ENCODE assay signal across 8 cellular contexts in the genomic region with DNA sequence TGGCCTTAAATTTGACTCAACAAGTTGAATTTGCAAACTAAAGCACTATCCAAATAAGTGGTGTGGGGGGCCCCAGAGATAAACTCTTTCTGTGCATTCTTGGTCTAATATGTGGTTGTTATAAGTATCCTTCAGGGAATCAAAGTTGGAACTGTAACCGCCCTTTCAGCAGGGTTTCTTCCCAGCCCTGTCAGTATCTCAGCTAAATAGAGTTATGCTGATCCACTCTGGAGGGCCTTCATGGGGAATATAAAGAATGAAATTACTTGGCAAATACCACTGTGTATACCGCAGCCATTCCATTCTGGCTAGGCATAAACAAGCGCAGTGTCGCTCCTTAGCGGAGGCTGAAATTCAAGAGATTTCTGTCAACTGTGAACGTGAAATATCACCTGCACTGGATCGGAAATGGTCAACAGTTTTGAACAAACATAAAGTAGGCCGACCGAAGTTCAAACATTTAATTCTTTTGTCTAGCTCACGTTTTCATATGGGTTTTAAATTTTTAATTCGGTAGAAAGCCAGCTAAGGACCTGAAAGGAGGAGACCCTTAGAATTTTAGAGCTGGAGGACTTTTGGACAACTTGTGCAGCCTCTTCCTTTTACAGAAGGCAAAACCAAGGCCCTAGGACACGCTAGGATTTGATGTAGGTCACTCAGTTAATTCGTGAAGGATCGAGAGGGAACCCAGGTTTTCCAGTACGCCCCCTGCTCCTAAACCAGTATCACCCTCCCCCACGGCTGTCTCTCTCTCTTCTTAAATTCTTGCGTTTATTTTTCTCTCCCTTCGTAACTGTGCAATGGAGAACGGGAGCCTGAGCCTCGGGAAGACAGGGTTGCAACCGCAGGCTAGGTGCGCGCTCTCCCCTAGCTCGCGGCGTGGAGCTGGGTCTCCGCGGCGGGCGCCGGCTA.
A peak's percentile ranks its signal among the peaks of the same experiment; 100 is the strongest.
DNase-seq lines count a peak whose midpoint lies in the region; ATAC-seq and TF ChIP-seq lines count a peak whose summit lies in the region.

No MANE protein-coding gene starts in this region.

- in situ Hi-C loops in Panc1 (cut with HindIII; ENCODE audit: low pct_unique_long_range_greater_than_20kb, low sequenced_read_pairs): no loop called here

- peaks cover 10% of the 10 kb centered on the region for H3K4me1 ChIP-seq in CD8-positive, alpha-beta memory T cell (ENCODE audit: insufficient read depth, low read length)
- H3K4me1 ChIP-seq in GM23338 (ENCODE audit: insufficient read depth): peaks cover 21% of the 10 kb centered on the region
- peaks cover 9% of the 10 kb centered on the region for H3K4me1 ChIP-seq in Panc1 (ENCODE audit: control insufficient read depth, insufficient read depth, low read length)

- no peaks in the 10 kb centered on the region for H3K9me2 ChIP-seq in GM23338 (ENCODE audit: insufficient read depth)

- H4K20me1 ChIP-seq in GM23338 (replicated peaks; ENCODE audit: insufficient read depth): 0 out of 2 replicates have a peak, but pooled peaks cover 4% of the 10 kb centered on the region

- H3K27ac ChIP-seq in CD8-positive, alpha-beta memory T cell (ENCODE audit: low read depth, low read length): peak overlapping the region; percentile 58
- H3K27ac ChIP-seq in GM23338 (ENCODE audit: low read depth): peak overlapping the region; percentile 51
- H3K27ac ChIP-seq in Panc1 (ENCODE audit: low read length): peak overlapping the region; percentile 81

- H3F3A ChIP-seq in GM23338 (replicated peaks; ENCODE audit: low read depth): peaks cover 7% of the 10 kb centered on the region

- TF ChIP-seq CTCF in GM23338 (conservative IDR thresholded peaks at IDR 0.05; ENCODE audit: low read depth in 2 of 2) (no peak), Panc1 (IDR thresholded peaks at IDR 0.05) (no peak), natural killer cell (IDR thresholded peaks at IDR 0.05) (no peak)

- peak; percentile 15 for ATAC-seq in GM23338
- no peak for ATAC-seq in Panc1
- ATAC-seq in natural killer cell: no peak

- peaks cover 11% of the 10 kb centered on the region for H3K79me2 ChIP-seq in GM23338 (replicated peaks; ENCODE audit: insufficient read depth)

- CTCF ChIA-PET in CD8-positive, alpha-beta memory T cell (lab: Charles Lee): interaction anchor here (1.3 to 3.6 kb wide), 5 partner anchors 8 to 74 kb away, joined by 4 to 26 read pairs (median 4); partner anchors contain the start of gene CHD9
- CTCF ChIA-PET in Panc1 (lab: Charles Lee): interaction anchor here (0.9 kb wide), 1 partner anchor 75 kb away, joined by 3 read pairs; the partner anchor contains the start of gene CHD9

- peak overlapping the region; percentile 40 to 98 (median 91) for H3K27ac Mint-ChIP-seq in CD8-positive, alpha-beta memory T cell
- H3K27ac Mint-ChIP-seq in GM23338: peak overlapping the region; percentile 90
- H3K27ac Mint-ChIP-seq in natural killer cell: peak overlapping the region; percentile 87 to 91

- peak overlapping the region; percentile 80; the same call in 1 of the 2 replicates for H2AFZ ChIP-seq in GM23338

- H3K4me3 Mint-ChIP-seq in CD8-positive, alpha-beta memory T cell: peak overlapping the region; percentile 83 to 93 (median 86)
- H3K4me3 Mint-ChIP-seq in GM23338 (peak overlapping the region; percentile 86), natural killer cell (peak overlapping the region; percentile 67)

- intact Hi-C loops in Panc1 (cut with micrococcal nuclease; ENCODE audit: unreplicated experiment): loop anchor here (5.0 to 10.0 kb wide), 2 partner anchors 75 to 78 kb away; partner anchors contain the start of genes CHD9 and CHD9NB
- intact Hi-C loops in natural killer cell (cut with micrococcal nuclease): loop anchor here (1.0 to 10.0 kb wide), 6 partner anchors 31 to 375 kb away; partner anchors contain the start of genes AKTIP and CHD9

- DNase-seq in CD8-positive, alpha-beta memory T cell: no peak
- DNase-seq in GM23338 (ENCODE audit: low spot score) (peak; percentile 45), Panc1 (ENCODE audit: low read depth, low spot score) (no peak), epidermal melanocyte (ENCODE audit: insufficient read length, low spot score) (peak; percentile 20), natural killer cell (no peak), NCI-H1105 (lab: John Stamatoyannopoulos, UW) (no peak), NCI-H524 treated with DMSO at 0.1 percent for 48 hours (lab: John Stamatoyannopoulos, UW) (no peak)
- DNase-seq in activated CD8-positive, alpha-beta memory T cell treated with anti-CD3 and anti-CD28 coated beads, Interleukin-2, amount 50 U/mL, for 48 hours: no peak

- H3K36me3 Mint-ChIP-seq in CD8-positive, alpha-beta memory T cell: peaks cover 0 to 4% (median 0%) of the 10 kb centered on the region in 3 donors
- H3K36me3 Mint-ChIP-seq in GM23338 (ENCODE audit: low read depth): no peaks in the 10 kb centered on the region; the same call in 2 of the 3 replicates
- no peaks in the 10 kb centered on the region for H3K36me3 Mint-ChIP-seq in natural killer cell

- no peaks in the 10 kb centered on the region for H3K27me3 ChIP-seq in CD8-positive, alpha-beta memory T cell (ENCODE audit: insufficient read depth, low read length, poor library complexity, severe bottlenecking)
- H3K27me3 ChIP-seq in GM23338 (ENCODE audit: insufficient read depth): no peaks in the 10 kb centered on the region
- H3K27me3 ChIP-seq in Panc1 (ENCODE audit: control insufficient read depth, insufficient read depth, low read length): no peaks in the 10 kb centered on the region

- no peaks in the 10 kb centered on the region for H3K9me3 Mint-ChIP-seq in CD8-positive, alpha-beta memory T cell
- H3K9me3 Mint-ChIP-seq in GM23338 (peaks cover 3% of the 10 kb centered on the region; the same call in 2 of the 3 replicates), natural killer cell (no peaks in the 10 kb centered on the region)

- no peaks in the 10 kb centered on the region for H3K36me3 ChIP-seq in CD8-positive, alpha-beta memory T cell (ENCODE audit: insufficient read depth, low read length)
- no peaks in the 10 kb centered on the region for H3K36me3 ChIP-seq in GM23338 (ENCODE audit: insufficient read depth)
- H3K36me3 ChIP-seq in Panc1 (ENCODE audit: control insufficient read depth, insufficient read depth, low read length): no peaks in the 10 kb centered on the region; the same call in 1 of the 2 replicates

- H3K27me3 Mint-ChIP-seq in CD8-positive, alpha-beta memory T cell: no peaks in the 10 kb centered on the region
- H3K27me3 Mint-ChIP-seq in GM23338 (ENCODE audit: insufficient read depth, low read depth, poor library complexity): peaks cover 5% of the 10 kb centered on the region
- no peaks in the 10 kb centered on the region for H3K27me3 Mint-ChIP-seq in natural killer cell (ENCODE audit: low read depth in 2 of 2)

- peak overlapping the region; percentile 60 for H3K4me3 ChIP-seq in CD8-positive, alpha-beta memory T cell (ENCODE audit: low read length)
- H3K4me3 ChIP-seq in GM23338 (peak overlapping the region; percentile 76), Panc1 (ENCODE audit: low read depth in 2 of 2, low read length in 2 of 2) (peak overlapping the region; percentile 59 to 66)

- no peaks in the 10 kb centered on the region for H3K9me3 ChIP-seq in CD8-positive, alpha-beta memory T cell (ENCODE audit: low read length)
- no peaks in the 10 kb centered on the region for H3K9me3 ChIP-seq in Panc1 (ENCODE audit: control insufficient read depth, insufficient read depth, low read depth, low read length)

- H3K4me2 ChIP-seq in GM23338: peak overlapping the region; percentile 93

- no TSS peak for BruUV-seq in Panc1 (replicated peaks; lab: Mats Ljungman, UMichigan)

- POLR2A ChIA-PET in CD8-positive, alpha-beta memory T cell (lab: Charles Lee): interaction anchor here (1.6 kb wide), 1 partner anchor 30 kb away, joined by 5 read pairs; no protein-coding TSS in a partner anchor
- POLR2A ChIA-PET in Panc1 (lab: Charles Lee): no interaction called here

- peaks cover 18 to 23% (median 21%) of the 10 kb centered on the region in 3 donors for H3K4me1 Mint-ChIP-seq in CD8-positive, alpha-beta memory T cell
- H3K4me1 Mint-ChIP-seq in GM23338: peaks cover 17% of the 10 kb centered on the region
- peaks cover 9 to 11% of the 10 kb centered on the region in 2 donors for H3K4me1 Mint-ChIP-seq in natural killer cell

TF ChIP-seq in GM23338, 12 proteins besides CTCF, POLR2A, EP300 and RAD21 (continues in another document):
- no peak for TF ChIP-seq CREB1 (CRISPR knock-in tag; IDR thresholded peaks at IDR 0.05; ENCODE audit: low read depth)
- TF ChIP-seq EZH2 (IDR thresholded peaks at IDR 0.05; ENCODE audit: low read depth, unreplicated experiment): no peak
- TF ChIP-seq STAT1 (IDR thresholded peaks at IDR 0.05; ENCODE audit: unreplicated experiment): no peak
- TF ChIP-seq NANOG (IDR thresholded peaks at IDR 0.05; ENCODE audit: borderline replicate concordance): no peak
- TF ChIP-seq POLR2AphosphoS5 (IDR thresholded peaks at IDR 0.05; ENCODE audit: low read depth): no peak
- no peak for TF ChIP-seq ZNF331 (CRISPR knock-in tag; IDR thresholded peaks at IDR 0.05; ENCODE audit: low read depth)
- no peak for TF ChIP-seq EZH2phosphoT487 (IDR thresholded peaks at IDR 0.05; ENCODE audit: unreplicated experiment)
- no peak for TF ChIP-seq ETS1 (IDR thresholded peaks at IDR 0.05)
- no peak for TF ChIP-seq ZNF114 (CRISPR knock-in tag; IDR thresholded peaks at IDR 0.05)
- TF ChIP-seq JUNB (IDR thresholded peaks at IDR 0.05; ENCODE audit: unreplicated experiment): no peak

Comparison
In these comparisons a context has a peak if more than half of its experiments do, and no peak if none do; other contexts are left out.
1. DNase-seq: peak in GM23338 (single experiment) and epidermal melanocyte (single experiment); none in CD8-positive, alpha-beta memory T cell (0 of 5), Panc1 (single experiment), natural killer cell (single experiment), NCI-H1105 (single experiment), activated CD8-positive, alpha-beta memory T cell treated with anti-CD3 and anti-CD28 coated beads, Interleukin-2, amount 50 U/mL, for 48 hours (single experiment) and NCI-H524 treated with DMSO at 0.1 percent for 48 hours (single experiment).
2. Peak in every context shown above with its lines, with median percentiles within 50 percentile points of each other: H3K27ac ChIP-seq, H3K4me3 ChIP-seq, H3K27ac Mint-ChIP-seq and H3K4me3 Mint-ChIP-seq.